ENCODE assay signal across 1 cellular context in the genomic region with DNA sequence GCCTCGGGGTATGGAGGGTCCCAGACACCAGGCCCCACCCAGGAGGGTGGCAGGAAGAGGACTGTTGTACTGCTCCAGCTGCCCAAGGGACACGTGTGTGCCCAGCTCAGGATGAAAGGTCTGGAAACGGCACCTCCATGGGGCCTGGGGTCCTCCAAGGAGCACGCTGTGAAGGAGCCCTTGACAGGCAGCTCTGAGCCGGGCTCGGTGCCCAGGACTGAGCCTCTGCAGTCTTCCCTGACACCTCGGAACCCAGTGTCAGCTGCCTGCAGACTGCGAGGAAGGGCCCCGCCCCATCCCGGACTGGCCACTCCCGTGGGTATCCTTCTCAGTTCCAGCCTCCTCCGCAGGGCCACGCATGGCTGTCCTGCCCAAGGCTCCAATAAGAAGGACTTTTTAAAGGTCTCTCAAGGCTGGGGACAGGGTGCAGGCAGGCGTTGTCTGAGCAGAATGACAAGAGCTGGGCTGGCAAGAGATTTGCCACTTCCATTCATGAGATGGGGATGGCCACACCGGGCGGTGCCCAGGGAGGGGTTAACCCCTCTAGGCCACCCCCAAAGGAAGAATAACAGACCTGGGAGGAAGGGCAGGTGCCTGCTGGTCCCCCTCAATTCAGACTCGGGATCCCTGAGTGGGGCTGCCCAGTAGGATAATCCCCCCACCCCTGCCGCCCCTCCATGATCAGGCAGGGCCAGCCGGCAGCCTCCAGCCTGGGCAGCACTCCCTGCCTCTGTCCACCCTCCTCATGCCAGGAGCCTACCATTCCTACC.
TF ChIP-seq lines count a peak whose summit lies in the region.

No MANE protein-coding gene starts in this region.

TF ChIP-seq in IMR-90, 13 proteins besides CTCF, POLR2A, EP300 and RAD21:
- TF ChIP-seq MAZ (IDR thresholded peaks at IDR 0.05; ENCODE audit: borderline replicate concordance, low read depth, low read length) (no peak), BHLHE40 (IDR thresholded peaks at IDR 0.05; ENCODE audit: low read depth, low read length) (no peak), NFE2L2 (IDR thresholded peaks at IDR 0.05; ENCODE audit: low read depth, low read length) (no peak), SMC3 (IDR thresholded peaks at IDR 0.05; ENCODE audit: low read depth, low read length) (no peak), MXI1 (IDR thresholded peaks at IDR 0.05; ENCODE audit: borderline replicate concordance, low read depth, low read length) (no peak), CHD1 (IDR thresholded peaks at IDR 0.05; ENCODE audit: low read depth, low read length) (no peak), MAFK (IDR thresholded peaks at IDR 0.05; ENCODE audit: low read depth, low read length) (no peak), RFX5 (IDR thresholded peaks at IDR 0.05; ENCODE audit: low read depth, low read length) (no peak), RCOR1 (IDR thresholded peaks at IDR 0.05; ENCODE audit: insufficient replicate concordance, low read length) (no peak)
- TF ChIP-seq, protein P1, sequence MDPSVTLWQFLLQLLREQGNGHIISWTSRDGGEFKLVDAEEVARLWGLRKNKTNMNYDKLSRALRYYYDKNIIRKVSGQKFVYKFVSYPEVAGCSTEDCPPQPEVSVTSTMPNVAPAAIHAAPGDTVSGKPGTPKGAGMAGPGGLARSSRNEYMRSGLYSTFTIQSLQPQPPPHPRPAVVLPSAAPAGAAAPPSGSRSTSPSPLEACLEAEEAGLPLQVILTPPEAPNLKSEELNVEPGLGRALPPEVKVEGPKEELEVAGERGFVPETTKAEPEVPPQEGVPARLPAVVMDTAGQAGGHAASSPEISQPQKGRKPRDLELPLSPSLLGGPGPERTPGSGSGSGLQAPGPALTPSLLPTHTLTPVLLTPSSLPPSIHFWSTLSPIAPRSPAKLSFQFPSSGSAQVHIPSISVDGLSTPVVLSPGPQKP (IDR thresholded peaks at IDR 0.05; ENCODE audit: borderline replicate concordance, low read depth, low read length), result no peak
